In the genomic region with DNA sequence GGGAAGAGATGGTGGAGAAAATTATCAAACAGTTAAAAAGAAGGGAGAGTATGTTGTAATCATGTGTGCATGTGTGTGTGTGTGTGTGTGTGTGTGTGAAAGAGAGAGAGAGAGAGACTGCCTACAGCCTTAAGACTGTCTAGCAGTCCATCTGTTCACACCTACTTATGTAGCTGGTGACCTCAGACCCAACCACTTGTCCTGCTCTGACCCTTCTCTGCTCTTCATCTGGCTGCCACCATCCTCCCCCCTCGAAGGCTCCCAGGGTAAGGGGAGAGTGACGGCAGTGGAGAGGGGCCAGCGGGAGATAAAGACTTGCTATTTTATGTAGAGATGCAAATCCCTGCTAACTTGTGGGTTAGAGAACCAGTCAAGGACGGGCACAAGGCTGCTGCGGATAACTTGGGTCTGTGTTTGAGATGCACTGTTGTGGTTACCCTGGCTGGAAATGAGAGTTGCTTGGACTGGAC, we compare ENCODE assay signal across 1 cellular context.
TF ChIP-seq lines count a peak whose summit lies in the region.

No MANE protein-coding gene starts in this region.

TF ChIP-seq in GM12878, 131 proteins besides CTCF, POLR2A, EP300 and RAD21 (continued from another document and continues in another):
- TF ChIP-seq, protein P1, sequence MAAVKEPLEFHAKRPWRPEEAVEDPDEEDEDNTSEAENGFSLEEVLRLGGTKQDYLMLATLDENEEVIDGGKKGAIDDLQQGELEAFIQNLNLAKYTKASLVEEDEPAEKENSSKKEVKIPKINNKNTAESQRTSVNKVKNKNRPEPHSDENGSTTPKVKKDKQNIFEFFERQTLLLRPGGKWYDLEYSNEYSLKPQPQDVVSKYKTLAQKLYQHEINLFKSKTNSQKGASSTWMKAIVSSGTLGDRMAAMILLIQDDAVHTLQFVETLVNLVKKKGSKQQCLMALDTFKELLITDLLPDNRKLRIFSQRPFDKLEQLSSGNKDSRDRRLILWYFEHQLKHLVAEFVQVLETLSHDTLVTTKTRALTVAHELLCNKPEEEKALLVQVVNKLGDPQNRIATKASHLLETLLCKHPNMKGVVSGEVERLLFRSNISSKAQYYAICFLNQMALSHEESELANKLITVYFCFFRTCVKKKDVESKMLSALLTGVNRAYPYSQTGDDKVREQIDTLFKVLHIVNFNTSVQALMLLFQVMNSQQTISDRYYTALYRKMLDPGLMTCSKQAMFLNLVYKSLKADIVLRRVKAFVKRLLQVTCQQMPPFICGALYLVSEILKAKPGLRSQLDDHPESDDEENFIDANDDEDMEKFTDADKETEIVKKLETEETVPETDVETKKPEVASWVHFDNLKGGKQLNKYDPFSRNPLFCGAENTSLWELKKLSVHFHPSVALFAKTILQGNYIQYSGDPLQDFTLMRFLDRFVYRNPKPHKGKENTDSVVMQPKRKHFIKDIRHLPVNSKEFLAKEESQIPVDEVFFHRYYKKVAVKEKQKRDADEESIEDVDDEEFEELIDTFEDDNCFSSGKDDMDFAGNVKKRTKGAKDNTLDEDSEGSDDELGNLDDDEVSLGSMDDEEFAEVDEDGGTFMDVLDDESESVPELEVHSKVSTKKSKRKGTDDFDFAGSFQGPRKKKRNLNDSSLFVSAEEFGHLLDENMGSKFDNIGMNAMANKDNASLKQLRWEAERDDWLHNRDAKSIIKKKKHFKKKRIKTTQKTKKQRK (IDR thresholded peaks at IDR 0.05; ENCODE audit: low read depth, low read length): no peak
- TF ChIP-seq SPI1 (IDR thresholded peaks at IDR 0.05; ENCODE audit: borderline replicate concordance, insufficient read depth, low read depth, low read length): no peak
- TF ChIP-seq ZNF274 (IDR thresholded peaks at IDR 0.05; ENCODE audit: insufficient read depth, insufficient read length): no peak
- TF ChIP-seq CREB1 (IDR thresholded peaks at IDR 0.05; ENCODE audit: low read depth): no peak
- TF ChIP-seq, protein P2, sequence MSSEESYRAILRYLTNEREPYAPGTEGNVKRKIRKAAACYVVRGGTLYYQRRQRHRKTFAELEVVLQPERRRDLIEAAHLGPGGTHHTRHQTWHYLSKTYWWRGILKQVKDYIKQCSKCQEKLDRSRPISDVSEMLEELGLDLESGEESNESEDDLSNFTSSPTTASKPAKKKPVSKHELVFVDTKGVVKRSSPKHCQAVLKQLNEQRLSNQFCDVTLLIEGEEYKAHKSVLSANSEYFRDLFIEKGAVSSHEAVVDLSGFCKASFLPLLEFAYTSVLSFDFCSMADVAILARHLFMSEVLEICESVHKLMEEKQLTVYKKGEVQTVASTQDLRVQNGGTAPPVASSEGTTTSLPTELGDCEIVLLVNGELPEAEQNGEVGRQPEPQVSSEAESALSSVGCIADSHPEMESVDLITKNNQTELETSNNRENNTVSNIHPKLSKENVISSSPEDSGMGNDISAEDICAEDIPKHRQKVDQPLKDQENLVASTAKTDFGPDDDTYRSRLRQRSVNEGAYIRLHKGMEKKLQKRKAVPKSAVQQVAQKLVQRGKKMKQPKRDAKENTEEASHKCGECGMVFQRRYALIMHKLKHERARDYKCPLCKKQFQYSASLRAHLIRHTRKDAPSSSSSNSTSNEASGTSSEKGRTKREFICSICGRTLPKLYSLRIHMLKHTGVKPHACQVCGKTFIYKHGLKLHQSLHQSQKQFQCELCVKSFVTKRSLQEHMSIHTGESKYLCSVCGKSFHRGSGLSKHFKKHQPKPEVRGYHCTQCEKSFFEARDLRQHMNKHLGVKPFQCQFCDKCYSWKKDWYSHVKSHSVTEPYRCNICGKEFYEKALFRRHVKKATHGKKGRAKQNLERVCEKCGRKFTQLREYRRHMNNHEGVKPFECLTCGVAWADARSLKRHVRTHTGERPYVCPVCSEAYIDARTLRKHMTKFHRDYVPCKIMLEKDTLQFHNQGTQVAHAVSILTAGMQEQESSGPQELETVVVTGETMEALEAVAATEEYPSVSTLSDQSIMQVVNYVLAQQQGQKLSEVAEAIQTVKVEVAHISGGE (CRISPR knock-in tag; IDR thresholded peaks at IDR 0.05): no peak
- TF ChIP-seq, protein P3, sequence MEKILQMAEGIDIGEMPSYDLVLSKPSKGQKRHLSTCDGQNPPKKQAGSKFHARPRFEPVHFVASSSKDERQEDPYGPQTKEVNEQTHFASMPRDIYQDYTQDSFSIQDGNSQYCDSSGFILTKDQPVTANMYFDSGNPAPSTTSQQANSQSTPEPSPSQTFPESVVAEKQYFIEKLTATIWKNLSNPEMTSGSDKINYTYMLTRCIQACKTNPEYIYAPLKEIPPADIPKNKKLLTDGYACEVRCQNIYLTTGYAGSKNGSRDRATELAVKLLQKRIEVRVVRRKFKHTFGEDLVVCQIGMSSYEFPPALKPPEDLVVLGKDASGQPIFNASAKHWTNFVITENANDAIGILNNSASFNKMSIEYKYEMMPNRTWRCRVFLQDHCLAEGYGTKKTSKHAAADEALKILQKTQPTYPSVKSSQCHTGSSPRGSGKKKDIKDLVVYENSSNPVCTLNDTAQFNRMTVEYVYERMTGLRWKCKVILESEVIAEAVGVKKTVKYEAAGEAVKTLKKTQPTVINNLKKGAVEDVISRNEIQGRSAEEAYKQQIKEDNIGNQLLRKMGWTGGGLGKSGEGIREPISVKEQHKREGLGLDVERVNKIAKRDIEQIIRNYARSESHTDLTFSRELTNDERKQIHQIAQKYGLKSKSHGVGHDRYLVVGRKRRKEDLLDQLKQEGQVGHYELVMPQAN (conservative IDR thresholded peaks at IDR 0.05): no peak
- no peak for TF ChIP-seq SUPT20H (IDR thresholded peaks at IDR 0.05; ENCODE audit: borderline replicate concordance, control insufficient read depth, low read depth, low read length)
- no peak for TF ChIP-seq TCF7 (IDR thresholded peaks at IDR 0.05; ENCODE audit: borderline replicate concordance)
- no peak for TF ChIP-seq CBFB (IDR thresholded peaks at IDR 0.05; ENCODE audit: low read depth)
- TF ChIP-seq, protein P4, sequence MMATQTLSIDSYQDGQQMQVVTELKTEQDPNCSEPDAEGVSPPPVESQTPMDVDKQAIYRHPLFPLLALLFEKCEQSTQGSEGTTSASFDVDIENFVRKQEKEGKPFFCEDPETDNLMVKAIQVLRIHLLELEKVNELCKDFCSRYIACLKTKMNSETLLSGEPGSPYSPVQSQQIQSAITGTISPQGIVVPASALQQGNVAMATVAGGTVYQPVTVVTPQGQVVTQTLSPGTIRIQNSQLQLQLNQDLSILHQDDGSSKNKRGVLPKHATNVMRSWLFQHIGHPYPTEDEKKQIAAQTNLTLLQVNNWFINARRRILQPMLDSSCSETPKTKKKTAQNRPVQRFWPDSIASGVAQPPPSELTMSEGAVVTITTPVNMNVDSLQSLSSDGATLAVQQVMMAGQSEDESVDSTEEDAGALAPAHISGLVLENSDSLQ (IDR thresholded peaks at IDR 0.05): no peak
- no peak for TF ChIP-seq SIX5 (IDR thresholded peaks at IDR 0.05; ENCODE audit: low read depth, low read length, severe bottlenecking)
- no peak for TF ChIP-seq YY1 (IDR thresholded peaks at IDR 0.05; ENCODE audit: low read depth, low read length)
- TF ChIP-seq, protein P5, sequence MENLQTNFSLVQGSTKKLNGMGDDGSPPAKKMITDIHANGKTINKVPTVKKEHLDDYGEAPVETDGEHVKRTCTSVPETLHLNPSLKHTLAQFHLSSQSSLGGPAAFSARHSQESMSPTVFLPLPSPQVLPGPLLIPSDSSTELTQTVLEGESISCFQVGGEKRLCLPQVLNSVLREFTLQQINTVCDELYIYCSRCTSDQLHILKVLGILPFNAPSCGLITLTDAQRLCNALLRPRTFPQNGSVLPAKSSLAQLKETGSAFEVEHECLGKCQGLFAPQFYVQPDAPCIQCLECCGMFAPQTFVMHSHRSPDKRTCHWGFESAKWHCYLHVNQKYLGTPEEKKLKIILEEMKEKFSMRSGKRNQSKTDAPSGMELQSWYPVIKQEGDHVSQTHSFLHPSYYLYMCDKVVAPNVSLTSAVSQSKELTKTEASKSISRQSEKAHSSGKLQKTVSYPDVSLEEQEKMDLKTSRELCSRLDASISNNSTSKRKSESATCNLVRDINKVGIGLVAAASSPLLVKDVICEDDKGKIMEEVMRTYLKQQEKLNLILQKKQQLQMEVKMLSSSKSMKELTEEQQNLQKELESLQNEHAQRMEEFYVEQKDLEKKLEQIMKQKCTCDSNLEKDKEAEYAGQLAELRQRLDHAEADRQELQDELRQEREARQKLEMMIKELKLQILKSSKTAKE (IDR thresholded peaks at IDR 0.05; ENCODE audit: low read depth, poor library complexity, severe bottlenecking): peak; percentile 20
- TF ChIP-seq, protein P6, sequence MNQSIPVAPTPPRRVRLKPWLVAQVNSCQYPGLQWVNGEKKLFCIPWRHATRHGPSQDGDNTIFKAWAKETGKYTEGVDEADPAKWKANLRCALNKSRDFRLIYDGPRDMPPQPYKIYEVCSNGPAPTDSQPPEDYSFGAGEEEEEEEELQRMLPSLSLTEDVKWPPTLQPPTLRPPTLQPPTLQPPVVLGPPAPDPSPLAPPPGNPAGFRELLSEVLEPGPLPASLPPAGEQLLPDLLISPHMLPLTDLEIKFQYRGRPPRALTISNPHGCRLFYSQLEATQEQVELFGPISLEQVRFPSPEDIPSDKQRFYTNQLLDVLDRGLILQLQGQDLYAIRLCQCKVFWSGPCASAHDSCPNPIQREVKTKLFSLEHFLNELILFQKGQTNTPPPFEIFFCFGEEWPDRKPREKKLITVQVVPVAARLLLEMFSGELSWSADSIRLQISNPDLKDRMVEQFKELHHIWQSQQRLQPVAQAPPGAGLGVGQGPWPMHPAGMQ (IDR thresholded peaks at IDR 0.05; ENCODE audit: borderline replicate concordance): no peak
- TF ChIP-seq CBX3 (IDR thresholded peaks at IDR 0.05; ENCODE audit: borderline replicate concordance, low read depth): no peak
- TF ChIP-seq POLR2AphosphoS5 (IDR thresholded peaks at IDR 0.05; ENCODE audit: low read length): no peak
- TF ChIP-seq ATF7 (IDR thresholded peaks at IDR 0.05; ENCODE audit: low read depth): peak; percentile 68
- no peak for TF ChIP-seq RFX5 (IDR thresholded peaks at IDR 0.05; ENCODE audit: low read depth, low read length)
- TF ChIP-seq BMI1 (IDR thresholded peaks at IDR 0.05; ENCODE audit: borderline replicate concordance): no peak
- no peak for TF ChIP-seq CBX5 (IDR thresholded peaks at IDR 0.05; ENCODE audit: low read depth)
- TF ChIP-seq, protein P7, sequence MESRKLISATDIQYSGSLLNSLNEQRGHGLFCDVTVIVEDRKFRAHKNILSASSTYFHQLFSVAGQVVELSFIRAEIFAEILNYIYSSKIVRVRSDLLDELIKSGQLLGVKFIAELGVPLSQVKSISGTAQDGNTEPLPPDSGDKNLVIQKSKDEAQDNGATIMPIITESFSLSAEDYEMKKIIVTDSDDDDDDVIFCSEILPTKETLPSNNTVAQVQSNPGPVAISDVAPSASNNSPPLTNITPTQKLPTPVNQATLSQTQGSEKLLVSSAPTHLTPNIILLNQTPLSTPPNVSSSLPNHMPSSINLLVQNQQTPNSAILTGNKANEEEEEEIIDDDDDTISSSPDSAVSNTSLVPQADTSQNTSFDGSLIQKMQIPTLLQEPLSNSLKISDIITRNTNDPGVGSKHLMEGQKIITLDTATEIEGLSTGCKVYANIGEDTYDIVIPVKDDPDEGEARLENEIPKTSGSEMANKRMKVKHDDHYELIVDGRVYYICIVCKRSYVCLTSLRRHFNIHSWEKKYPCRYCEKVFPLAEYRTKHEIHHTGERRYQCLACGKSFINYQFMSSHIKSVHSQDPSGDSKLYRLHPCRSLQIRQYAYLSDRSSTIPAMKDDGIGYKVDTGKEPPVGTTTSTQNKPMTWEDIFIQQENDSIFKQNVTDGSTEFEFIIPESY (IDR thresholded peaks at IDR 0.05): no peak
- 0 out of 2 replicates have a peak, but pooled peaks have one; percentile 51 for TF ChIP-seq MTA3 (IDR thresholded peaks at IDR 0.05; ENCODE audit: borderline replicate concordance, low read length)
- TF ChIP-seq TAF1 (IDR thresholded peaks at IDR 0.05; ENCODE audit: borderline replicate concordance, low read depth, low read length): no peak
- TF ChIP-seq NR2F1 (conservative IDR thresholded peaks at IDR 0.05): peak; percentile 72
- TF ChIP-seq EGR1 (IDR thresholded peaks at IDR 0.05; ENCODE audit: borderline replicate concordance in 1 of 2, low read depth in 2 of 2, low read length in 2 of 2): no peak
- no peak for TF ChIP-seq ZNF24 (IDR thresholded peaks at IDR 0.05)
- TF ChIP-seq PAX8 (IDR thresholded peaks at IDR 0.05): no peak
- no peak for TF ChIP-seq PAX5 (IDR thresholded peaks at IDR 0.05; ENCODE audit: borderline replicate concordance, low read depth, low read length)
- TF ChIP-seq, protein P8, sequence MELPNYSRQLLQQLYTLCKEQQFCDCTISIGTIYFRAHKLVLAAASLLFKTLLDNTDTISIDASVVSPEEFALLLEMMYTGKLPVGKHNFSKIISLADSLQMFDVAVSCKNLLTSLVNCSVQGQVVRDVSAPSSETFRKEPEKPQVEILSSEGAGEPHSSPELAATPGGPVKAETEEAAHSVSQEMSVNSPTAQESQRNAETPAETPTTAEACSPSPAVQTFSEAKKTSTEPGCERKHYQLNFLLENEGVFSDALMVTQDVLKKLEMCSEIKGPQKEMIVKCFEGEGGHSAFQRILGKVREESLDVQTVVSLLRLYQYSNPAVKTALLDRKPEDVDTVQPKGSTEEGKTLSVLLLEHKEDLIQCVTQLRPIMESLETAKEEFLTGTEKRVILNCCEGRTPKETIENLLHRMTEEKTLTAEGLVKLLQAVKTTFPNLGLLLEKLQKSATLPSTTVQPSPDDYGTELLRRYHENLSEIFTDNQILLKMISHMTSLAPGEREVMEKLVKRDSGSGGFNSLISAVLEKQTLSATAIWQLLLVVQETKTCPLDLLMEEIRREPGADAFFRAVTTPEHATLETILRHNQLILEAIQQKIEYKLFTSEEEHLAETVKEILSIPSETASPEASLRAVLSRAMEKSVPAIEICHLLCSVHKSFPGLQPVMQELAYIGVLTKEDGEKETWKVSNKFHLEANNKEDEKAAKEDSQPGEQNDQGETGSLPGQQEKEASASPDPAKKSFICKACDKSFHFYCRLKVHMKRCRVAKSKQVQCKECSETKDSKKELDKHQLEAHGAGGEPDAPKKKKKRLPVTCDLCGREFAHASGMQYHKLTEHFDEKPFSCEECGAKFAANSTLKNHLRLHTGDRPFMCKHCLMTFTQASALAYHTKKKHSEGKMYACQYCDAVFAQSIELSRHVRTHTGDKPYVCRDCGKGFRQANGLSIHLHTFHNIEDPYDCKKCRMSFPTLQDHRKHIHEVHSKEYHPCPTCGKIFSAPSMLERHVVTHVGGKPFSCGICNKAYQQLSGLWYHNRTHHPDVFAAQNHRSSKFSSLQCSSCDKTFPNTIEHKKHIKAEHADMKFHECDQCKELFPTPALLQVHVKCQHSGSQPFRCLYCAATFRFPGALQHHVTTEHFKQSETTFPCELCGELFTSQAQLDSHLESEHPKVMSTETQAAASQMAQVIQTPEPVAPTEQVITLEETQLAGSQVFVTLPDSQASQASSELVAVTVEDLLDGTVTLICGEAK (IDR thresholded peaks at IDR 0.05; ENCODE audit: borderline replicate concordance): no peak
- TF ChIP-seq SMC3 (IDR thresholded peaks at IDR 0.05; ENCODE audit: borderline replicate concordance, low read length): no peak
- no peak for TF ChIP-seq JUND (IDR thresholded peaks at IDR 0.05; ENCODE audit: low read depth, low read length)
